ENCODE assay signal across 18 cellular contexts in genomic region chr10:50620899-50621298, GRCh38. TPM values are rescaled to one million over a fixed set of nuclear protein-coding genes. Genes with fewer than 3 reads are reported as not detected.
A peak's percentile ranks its signal among the peaks of the same experiment; 100 is the strongest.
DNase-seq lines count a peak whose midpoint lies in the region; TF ChIP-seq lines count a peak whose summit lies in the region.
"Had no signal": no experiment of that assay in that cellular context is flagged by ENCODE, and none has a peak within 500 bp of the region (broad histone marks: within the 10 kb centered on the region; RNA-seq: fewer than 3 reads in every experiment).

No MANE protein-coding gene starts in this region.

- peak overlapping the region; percentile 100 for H3K4me2 ChIP-seq in mammary epithelial cell (ENCODE audit: insufficient read depth, low read depth, low read length)
- H3K4me2 ChIP-seq in osteoblast (ENCODE audit: insufficient read depth, low read length): no peak overlapping the region

- H3K4me1 ChIP-seq in mammary epithelial cell (ENCODE audit: insufficient read depth, low read length) (peaks cover 43% of the 10 kb centered on the region), iPS-20b (ENCODE audit: insufficient read depth, low read length) (peaks cover 36% of the 10 kb centered on the region), osteoblast (ENCODE audit: insufficient read depth, low read length) (peaks cover 11% of the 10 kb centered on the region)

- DNase-seq in mammary epithelial cell (no peak), MCF 10A (ENCODE audit: unreplicated experiment) (no peak), substantia nigra (lab: John Stamatoyannopoulos, UW) (no peak), SW480 (ENCODE audit: low spot score) (no peak), NK-92 (lab: John Stamatoyannopoulos, UW; ENCODE audit: unreplicated experiment) (no peak), osteoblast (ENCODE audit: insufficient read length, low spot score, missing footprints) (no peak)
- DNase-seq: ACHN; activated CD8-positive, alpha-beta memory T cell treated with anti-CD3 and anti-CD28 coated beads, Interleukin-2, amount 50 U/mL, for 48 hours; aorta; colonic mucosa; hippocampal formation; NCI-H187 treated with DMSO at 0.1 percent for 48 hours; NCI-H524 treated with DMSO at 0.1 percent for 48 hours; stimulated activated naive B cell treated with anti-CD40 and anti-IgM and Interleukin-4, amounts not matched to agents 10 μg/mL and 1 μg/mL and 100 μg/mL, for 72 hours had no signal

- intact Hi-C loops in mammary epithelial cell (cut with micrococcal nuclease) (loop anchor here (5.0 kb wide), 1 partner anchor 119 kb away; no protein-coding TSS in a partner anchor), MCF 10A (cut with micrococcal nuclease) (loop anchor here (5.0 to 10.0 kb wide), 2 partner anchors 114 to 309 kb away; partner anchors contain the start of gene ASAH2B)

- H3K4me3 Mint-ChIP-seq in MCF 10A (ENCODE audit: unreplicated experiment): no peak overlapping the region

- H2AFZ ChIP-seq in mammary epithelial cell (ENCODE audit: low read depth, low read length) (no peak overlapping the region), osteoblast (ENCODE audit: low read length) (no peak overlapping the region)

- H4K20me1 ChIP-seq in mammary epithelial cell (ENCODE audit: insufficient read depth, low read length) (no peaks in the 10 kb centered on the region), osteoblast (ENCODE audit: insufficient read depth, low read length) (peaks cover 36% of the 10 kb centered on the region)

- H3K9ac ChIP-seq in mammary epithelial cell (ENCODE audit: insufficient read depth, low read length) (no peak overlapping the region), iPS-20b (ENCODE audit: low read depth, low read length) (no peak overlapping the region; the same call in 1 of the 2 replicates)

- H3K9me3 ChIP-seq in mammary epithelial cell (replicated peaks; ENCODE audit: insufficient read depth, low read length): no peaks in the 10 kb centered on the region
- H3K9me3 ChIP-seq in iPS-20b (ENCODE audit: insufficient read depth, low read depth, low read length): no peaks in the 10 kb centered on the region
- no peaks in the 10 kb centered on the region for H3K9me3 ChIP-seq in osteoblast (ENCODE audit: low read depth, low read length)
- H3K9me3 ChIP-seq: colonic mucosa, HAP-1 had no signal

- no peaks in the 10 kb centered on the region for H3K9me3 Mint-ChIP-seq in MCF 10A (ENCODE audit: unreplicated experiment)
- H3K9me3 Mint-ChIP-seq: neural crest cell; stimulated activated naive B cell treated with anti-CD40 and anti-IgM and Interleukin-4, amounts not matched to agents 10 μg/mL and 1 μg/mL and 100 μg/mL, for 72 hours had no signal

- peaks cover 21% of the 10 kb centered on the region for H3K4me1 Mint-ChIP-seq in MCF 10A (ENCODE audit: insufficient read depth, unreplicated experiment)

- POLR2A ChIA-PET in MCF 10A (lab: Yijun Ruan, JAX): interaction anchor here (0.6 to 8.3 kb wide), 12 partner anchors 7 to 1638 kb away, joined by 3 to 167 read pairs (median 5); no protein-coding TSS in a partner anchor

- peaks cover under 1% of the 10 kb centered on the region for H3K36me3 Mint-ChIP-seq in MCF 10A (ENCODE audit: insufficient read depth, unreplicated experiment)

- H3K27me3 Mint-ChIP-seq in MCF 10A (ENCODE audit: insufficient read depth, unreplicated experiment): no peaks in the 10 kb centered on the region
- H3K27me3 Mint-ChIP-seq: stimulated activated naive B cell treated with anti-CD40 and anti-IgM and Interleukin-4, amounts not matched to agents 10 μg/mL and 1 μg/mL and 100 μg/mL, for 72 hours had no signal

- in situ Hi-C loops in mammary epithelial cell (cut with MboI; ENCODE audit: low sequenced_read_pairs in 2 of 2): no loop called here

- no TSS peak for BruUV-seq in mammary epithelial cell (replicated peaks; lab: Mats Ljungman, UMichigan)
- no TSS peak for BruUV-seq in MCF 10A (replicated peaks; lab: Mats Ljungman, UMichigan)

- H3K27me3 ChIP-seq in mammary epithelial cell (ENCODE audit: insufficient read depth, low read length): no peaks in the 10 kb centered on the region
- H3K27me3 ChIP-seq in iPS-20b (ENCODE audit: insufficient read depth, low read length): peaks cover 4% of the 10 kb centered on the region; the same call in 1 of the 2 replicates
- no peaks in the 10 kb centered on the region for H3K27me3 ChIP-seq in osteoblast (ENCODE audit: insufficient read depth, low read length)
- H3K27me3 ChIP-seq: colonic mucosa had no signal

- no peak overlapping the region for H3K27ac Mint-ChIP-seq in MCF 10A (ENCODE audit: low read depth, unreplicated experiment)
- H3K27ac Mint-ChIP-seq: stimulated activated naive B cell treated with anti-CD40 and anti-IgM and Interleukin-4, amounts not matched to agents 10 μg/mL and 1 μg/mL and 100 μg/mL, for 72 hours had no signal

- no peak overlapping the region for H3K4me3 ChIP-seq in mammary epithelial cell (replicated peaks in 1 of 3; ENCODE audit: insufficient read depth in 1 of 3, low read depth in 2 of 3, low read length in 3 of 3)
- H3K4me3 ChIP-seq in iPS-20b (ENCODE audit: low read length): peak overlapping the region; percentile 93; the same call in 1 of the 2 replicates
- H3K4me3 ChIP-seq in osteoblast (ENCODE audit: insufficient read depth, low read length): no peak overlapping the region
- H3K4me3 ChIP-seq: HAP-1 had no signal

- WGBS in mammary epithelial cell (ENCODE audit: low coverage, missing lambda C conversion rate): 88% methylated on average over 7 of the region's 7 CpGs

- TF ChIP-seq CTCF in mammary epithelial cell (conservative IDR thresholded peaks at IDR 0.05 in 1 of 2, IDR thresholded peaks at IDR 0.05 in 1 of 2; ENCODE audit: extremely low read depth in 1 of 2, insufficient read depth in 1 of 2, low read depth in 1 of 2, low read length in 2 of 2) (no peak), MCF 10A (IDR thresholded peaks at IDR 0.05; ENCODE audit: unreplicated experiment) (no peak), VCaP (conservative IDR thresholded peaks at IDR 0.05) (no peak), osteoblast (IDR thresholded peaks at IDR 0.05; ENCODE audit: extremely low read depth, low read depth, low read length) (no peak)

- dilution Hi-C loops in mammary epithelial cell (cut with HindIII; ENCODE audit: low sequenced_read_pairs): no loop called here

- CTCF ChIA-PET in mammary epithelial cell (lab: Charles Lee; ENCODE audit: low non-redundant PET): interaction anchor here (0.6 to 0.7 kb wide), 2 partner anchors 16 to 17 kb away, joined by 3 to 5 read pairs; no protein-coding TSS in a partner anchor
- CTCF ChIA-PET in MCF 10A (lab: Yijun Ruan, JAX): interaction anchor here (1.0 to 5.0 kb wide), 17 partner anchors 9 to 203 kb away, joined by 3 to 51 read pairs (median 5); no protein-coding TSS in a partner anchor

- peaks cover 54% of the 10 kb centered on the region for H3K79me2 ChIP-seq in mammary epithelial cell (ENCODE audit: insufficient read depth, low read length)
- H3K79me2 ChIP-seq in osteoblast (ENCODE audit: insufficient read depth, low read length): peaks cover 42% of the 10 kb centered on the region

- H3K27ac ChIP-seq in mammary epithelial cell (ENCODE audit: insufficient read depth, low read depth, low read length): no peak overlapping the region
- peak overlapping the region; percentile 97 for H3K27ac ChIP-seq in VCaP
- H3K27ac ChIP-seq in iPS-20b (ENCODE audit: low read length): no peak overlapping the region
- peak overlapping the region; percentile 21 for H3K27ac ChIP-seq in substantia nigra (ENCODE audit: low read depth, low read length, poor library complexity, severe bottlenecking)
- H3K27ac ChIP-seq in osteoblast (ENCODE audit: low read depth, low read length): no peak overlapping the region
- H3K27ac ChIP-seq: colonic mucosa had no signal

- H3K36me3 ChIP-seq in mammary epithelial cell (ENCODE audit: insufficient read depth, low read length): no peaks in the 10 kb centered on the region
- H3K36me3 ChIP-seq in iPS-20b (ENCODE audit: insufficient read depth, low read depth, low read length): no peaks in the 10 kb centered on the region
- H3K36me3 ChIP-seq in osteoblast (ENCODE audit: insufficient read depth, low read length): peaks cover 5% of the 10 kb centered on the region
- H3K36me3 ChIP-seq: colonic mucosa, HAP-1 had no signal

RNA-seq across cellular contexts. Expression of gene SGMS1, which starts 2.9 kb away (rescaled TPM):
- 10 to 100 TPM; 24.9 to 37.3 TPM for total RNA-seq in mammary epithelial cell
- 12.6 TPM for polyA plus RNA-seq in mammary epithelial cell
- 16.0 TPM for polyA minus RNA-seq in mammary epithelial cell
- 21.7 and 24.7 TPM in 2 replicates for total RNA-seq in MCF 10A (2022)
- total RNA-seq in osteoblast: 60.4 and 68.0 TPM in 2 replicates

Comparison
In these comparisons a context has a peak if more than half of its experiments do, and no peak if none do; other contexts are left out.
1. H3K27ac ChIP-seq: peak in VCaP (single experiment) and substantia nigra (single experiment); none in mammary epithelial cell (single experiment), iPS-20b (single experiment) and osteoblast (single experiment).